Comparison of ENCODE assay signal across 12 cellular contexts in the genomic region with DNA sequence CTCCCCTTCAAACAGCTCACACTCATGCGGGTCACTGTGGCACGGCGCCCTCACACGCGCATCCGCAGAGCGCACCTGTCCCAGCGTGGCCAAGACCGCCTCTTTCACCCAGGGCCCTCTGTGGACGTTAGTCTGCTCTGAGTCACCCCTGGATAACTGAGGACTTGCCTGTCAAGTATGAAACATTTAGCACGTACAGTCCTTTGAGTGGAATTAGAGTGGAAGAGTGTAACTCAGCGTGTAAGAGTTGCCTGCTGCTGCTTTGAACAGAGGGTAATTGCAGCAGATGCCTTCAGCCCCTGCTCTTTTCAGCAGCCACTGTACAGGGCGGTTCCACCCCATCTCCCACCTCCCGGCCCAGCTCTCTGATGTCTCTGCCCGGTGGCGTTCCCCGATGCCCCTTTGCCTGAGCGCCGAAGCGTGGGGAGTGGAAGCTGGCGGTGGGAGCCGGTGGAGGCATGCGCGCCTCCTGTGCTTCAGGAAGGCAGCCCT. TPM values are rescaled to one million over a fixed set of nuclear protein-coding genes. Genes with fewer than 3 reads are reported as not detected.
DNase-seq lines count a peak whose midpoint lies in the region; ATAC-seq and TF ChIP-seq lines count a peak whose summit lies in the region.
"Had no signal": no experiment of that assay in that cellular context is flagged by ENCODE, and none has a peak within 500 bp of the region (broad histone marks: within the 10 kb centered on the region; RNA-seq: fewer than 3 reads in every experiment).

No MANE protein-coding gene starts in this region.

- whole genome bisulfite sequencing in esophagus, 2 donors, result 62 to 75% methylated on average over 24 of the region's 24 CpGs

- H3K9me3 Mint-ChIP-seq in activated T-cell treated with anti-CD3 and anti-CD28 coated beads, Interleukin-2, amount 50 U/mL, for 72 hours, result no peaks in the 10 kb centered on the region
- H3K9me3 Mint-ChIP-seq in progenitor cell of endocrine pancreas (ENCODE audit: low read depth), result no peaks in the 10 kb centered on the region

- peak in 1 of 2 donors; percentile 40 for DNase-seq in activated T-cell treated with anti-CD3 and anti-CD28 coated beads, Interleukin-2, amount 50 U/mL, for 72 hours
- DNase-seq in activated T-cell treated with anti-CD3 and anti-CD28 coated beads, Interleukin-2, amount 50 U/mL, for 48 hours, result no peak
- DNase-seq in SJCRH30, result peak; percentile 48 to 63
- DNase-seq in skeletal muscle cell (ENCODE audit: low read depth), result peak; percentile 54
- no peak for DNase-seq in cortex of kidney (lab: John Stamatoyannopoulos, UW)
- no peak for DNase-seq in progenitor cell of endocrine pancreas (ENCODE audit: low spot score, unreplicated experiment)
- no peak for DNase-seq in SKM-1 treated with dmso at 0.1 percent for 144 hours (lab: John Stamatoyannopoulos, UW; ENCODE audit: unreplicated experiment)
- DNase-seq: NCI-H2227 treated with DMSO at 0.1 percent for 48 hours, upper lobe of right lung had no signal

- peak overlapping the region; percentile 55 for H3K4me3 ChIP-seq in SJCRH30
- no peak overlapping the region for H3K4me3 ChIP-seq in esophagus (ENCODE audit: low read depth in 1 of 2, low read length in 2 of 2)
- H3K4me3 ChIP-seq in skeletal muscle cell (ENCODE audit: low read depth, low read length), result no peak overlapping the region
- H3K4me3 ChIP-seq: upper lobe of right lung had no signal

- H3K4me1 ChIP-seq in SJCRH30, result peaks cover 11% of the 10 kb centered on the region
- H3K4me1 ChIP-seq in esophagus (ENCODE audit: control insufficient read depth in 2 of 2, insufficient read depth in 2 of 2, low read length in 1 of 2), result peaks cover 17 to 54% of the 10 kb centered on the region in 2 donors

- peaks cover 3% of the 10 kb centered on the region for H3K4me1 Mint-ChIP-seq in activated T-cell treated with anti-CD3 and anti-CD28 coated beads, Interleukin-2, amount 50 U/mL, for 72 hours (ENCODE audit: low read depth)
- peaks cover 19% of the 10 kb centered on the region for H3K4me1 Mint-ChIP-seq in progenitor cell of endocrine pancreas (ENCODE audit: low read depth)

- H3K27me3 ChIP-seq in SJCRH30 (no peaks in the 10 kb centered on the region), esophagus (ENCODE audit: control insufficient read depth in 1 of 2, insufficient read depth in 2 of 2, low read length in 2 of 2) (no peaks in the 10 kb centered on the region)

- H3K36me3 Mint-ChIP-seq in activated T-cell treated with anti-CD3 and anti-CD28 coated beads, Interleukin-2, amount 50 U/mL, for 72 hours (ENCODE audit: insufficient read depth in 2 of 2), result no peaks in the 10 kb centered on the region
- no peaks in the 10 kb centered on the region for H3K36me3 Mint-ChIP-seq in progenitor cell of endocrine pancreas (ENCODE audit: insufficient read depth)

- no peaks in the 10 kb centered on the region for H3K36me3 ChIP-seq in SJCRH30
- no peaks in the 10 kb centered on the region for H3K36me3 ChIP-seq in esophagus (ENCODE audit: control insufficient read depth in 2 of 2, insufficient read depth in 2 of 2, low read length in 1 of 2)
- H3K36me3 ChIP-seq: upper lobe of right lung had no signal

- H3K27ac Mint-ChIP-seq in activated T-cell treated with anti-CD3 and anti-CD28 coated beads, Interleukin-2, amount 50 U/mL, for 72 hours, result no peak overlapping the region
- H3K27ac Mint-ChIP-seq in progenitor cell of endocrine pancreas, result no peak overlapping the region

- H3K4me3 Mint-ChIP-seq in activated T-cell treated with anti-CD3 and anti-CD28 coated beads, Interleukin-2, amount 50 U/mL, for 72 hours, result no peak overlapping the region
- no peak overlapping the region for H3K4me3 Mint-ChIP-seq in progenitor cell of endocrine pancreas (ENCODE audit: low read depth)

- TF ChIP-seq CTCF in progenitor cell of endocrine pancreas (IDR thresholded peaks at IDR 0.05; ENCODE audit: unreplicated experiment), result no peak

- H3K27me3 Mint-ChIP-seq in activated T-cell treated with anti-CD3 and anti-CD28 coated beads, Interleukin-2, amount 50 U/mL, for 72 hours (ENCODE audit: low read depth), result peaks cover 12% of the 10 kb centered on the region
- H3K27me3 Mint-ChIP-seq in progenitor cell of endocrine pancreas, result peaks cover 3% of the 10 kb centered on the region

- peak overlapping the region; percentile 72 for H3K27ac ChIP-seq in SJCRH30
- peak overlapping the region; percentile 73 to 86 for H3K27ac ChIP-seq in esophagus (ENCODE audit: low read depth in 2 of 2, low read length in 1 of 2)
- H3K27ac ChIP-seq: upper lobe of right lung had no signal

- ATAC-seq in activated T-cell treated with anti-CD3 and anti-CD28 coated beads, Interleukin-2, amount 50 U/mL, for 72 hours (replicated peaks in 1 of 2), result peak; percentile 16 to 33
- ATAC-seq: upper lobe of right lung had no signal

- H3K9me3 ChIP-seq in SJCRH30 (replicated peaks) (no peaks in the 10 kb centered on the region), esophagus (ENCODE audit: control insufficient read depth in 2 of 2, insufficient read depth in 1 of 2, low read depth in 1 of 2, low read length in 1 of 2) (peaks cover 0 to 6% of the 10 kb centered on the region in 2 donors)
- H3K9me3 ChIP-seq: upper lobe of right lung had no signal

RNA-seq across cellular contexts. Expression of gene CPN2, which starts 23.0 kb away (rescaled TPM):
- not detected for total RNA-seq in activated T-cell treated with anti-CD3 and anti-CD28 coated beads, Interleukin-2, amount 50 U/mL, for 72 hours
- not detected in 2 replicates for total RNA-seq in SJCRH30 (2014; rRNA removed; shearing (Covaris generic))
- polyA plus RNA-seq in esophagus, result under 1 TPM in 1 of 2 donors, not detected in 1; 0.02 TPM
- not detected in 2 replicates for total RNA-seq in progenitor cell of endocrine pancreas
- total RNA-seq: T-helper 2 cell treated with Interferon-gamma antibody and Interleukin-4, amounts not matched to agents 100 ng/mL and 5 ng/mL, for 36 hours; upper lobe of right lung had no signal
- polyA plus RNA-seq: AG04450 had no signal

RNA-seq across cellular contexts. Expression of gene LRRC15, which starts 41.4 kb away (rescaled TPM):
- total RNA-seq in activated T-cell treated with anti-CD3 and anti-CD28 coated beads, Interleukin-2, amount 50 U/mL, for 72 hours, result not detected
- total RNA-seq in SJCRH30 (2014; rRNA removed; shearing (Covaris generic)), result 0.08 TPM in 1 of 2 replicates, not detected in the other
- under 1 TPM; 0.02 to 0.04 TPM for polyA plus RNA-seq in esophagus
- total RNA-seq in progenitor cell of endocrine pancreas, result not detected in 2 replicates
- total RNA-seq: T-helper 2 cell treated with Interferon-gamma antibody and Interleukin-4, amounts not matched to agents 100 ng/mL and 5 ng/mL, for 36 hours had no signal

Comparison
In these comparisons a context has a peak if more than half of its experiments do, and no peak if none do; other contexts are left out.
1. DNase-seq: peak in SJCRH30 (2 of 2) and skeletal muscle cell (single experiment); none in activated T-cell treated with anti-CD3 and anti-CD28 coated beads, Interleukin-2, amount 50 U/mL, for 48 hours (0 of 2), cortex of kidney (single experiment), progenitor cell of endocrine pancreas (single experiment) and SKM-1 treated with dmso at 0.1 percent for 144 hours (single experiment).